In the genomic region with DNA sequence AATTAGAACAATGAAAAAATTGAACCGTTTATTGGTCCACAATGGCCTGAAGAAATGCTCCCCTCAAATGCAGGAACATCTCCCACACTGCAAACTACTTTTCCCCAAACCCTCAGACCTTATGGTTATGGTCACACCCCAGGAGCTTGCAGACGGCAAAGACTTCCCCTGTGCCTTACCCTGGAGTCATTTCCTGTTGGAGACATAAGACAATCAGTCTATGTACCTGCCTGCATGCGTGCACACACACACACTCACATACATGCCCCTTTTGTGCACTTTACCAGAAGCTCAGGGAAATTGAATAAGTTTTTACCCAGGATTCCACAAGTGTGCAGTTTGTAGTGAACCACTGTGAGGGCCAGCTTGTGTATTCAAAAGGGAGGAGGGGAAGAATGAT, we compare ENCODE assay signal across 9 cellular contexts.
"Had no signal": no experiment of that assay in that cellular context is flagged by ENCODE, and none has a peak within 500 bp of the region (broad histone marks: within the 10 kb centered on the region; RNA-seq: fewer than 3 reads in every experiment).

No MANE protein-coding gene starts in this region.

- H3K36me3 ChIP-seq: HAP-1 had no signal

- DNase-seq: GM23248, H7, HFFc6, KG1 had no signal

- H3K9ac ChIP-seq: GM23248 had no signal

- H3K9me3 ChIP-seq: HAP-1 had no signal

- ATAC-seq: HCT116, HepG2, K562 had no signal

- FAIRE-seq: HepG2, K562 had no signal

- H2AFZ ChIP-seq: GM23248 had no signal

- H3K4me3 ChIP-seq: GM23248, HAP-1, K562 had no signal

- H3K27ac ChIP-seq: GM23248, HL-60 had no signal
